ENCODE assay signal across 26 cellular contexts in the genomic region with DNA sequence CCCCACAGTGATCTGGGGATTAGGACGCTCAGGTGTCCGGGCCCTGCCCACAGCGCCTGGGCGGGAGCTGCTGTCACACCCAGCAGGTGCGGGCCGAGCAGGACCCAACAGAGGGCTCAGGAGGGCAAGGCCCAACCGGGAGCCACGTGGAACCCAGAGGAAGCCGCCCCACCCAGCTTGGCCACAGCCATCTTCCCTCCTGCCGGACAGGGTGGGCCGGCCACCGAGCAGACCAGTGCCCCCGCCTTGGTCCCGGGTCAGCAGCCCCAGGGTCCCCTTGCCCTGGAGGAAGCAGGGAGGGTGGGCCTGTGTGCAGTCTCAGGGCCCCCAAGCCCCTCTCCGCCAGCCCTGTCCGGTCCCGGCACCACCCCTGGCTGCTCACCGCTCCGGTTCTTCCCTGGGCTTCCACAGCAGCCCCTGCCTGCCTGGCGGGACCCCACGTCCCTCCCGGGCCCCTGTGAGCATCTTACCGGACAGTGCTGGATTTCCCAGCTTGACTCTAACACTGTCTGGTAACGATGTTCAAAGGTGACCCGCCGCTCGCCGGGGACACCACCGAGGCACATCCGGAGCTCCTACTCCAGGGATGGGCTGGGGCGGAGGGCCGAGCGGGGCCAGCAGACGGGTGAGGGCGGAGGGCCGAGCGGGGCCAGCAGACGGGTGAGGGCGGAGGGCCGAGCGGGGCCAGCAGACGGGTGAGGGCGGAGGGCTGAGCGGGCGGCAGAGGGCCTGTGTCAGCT. TPM values are rescaled to one million over a fixed set of nuclear protein-coding genes. Genes with fewer than 3 reads are reported as not detected.
DNase-seq lines count a peak whose midpoint lies in the region; ATAC-seq and TF ChIP-seq lines count a peak whose summit lies in the region.
"Had no signal": no experiment of that assay in that cellular context is flagged by ENCODE, and none has a peak within 500 bp of the region (broad histone marks: within the 10 kb centered on the region; RNA-seq: fewer than 3 reads in every experiment).

No MANE protein-coding gene starts in this region.

- H3K9ac ChIP-seq in BLaER1: no peak overlapping the region
- H3K9ac ChIP-seq: BLaER1 treated with 17β-estradiol and CSF1 and Interleukin-3, amounts not matched to agents 10 nM and 100 nM; KMS-11 had no signal

- H3K4me3 ChIP-seq in BLaER1 (no peak overlapping the region), right cardiac atrium (ENCODE audit: low read length) (no peak overlapping the region), psoas muscle (no peak overlapping the region)
- H3K4me3 ChIP-seq: BLaER1 treated with 17β-estradiol and CSF1 and Interleukin-3, amounts not matched to agents 10 nM and 100 nM; MG63 had no signal

- H4K20me1 ChIP-seq in BLaER1: peaks cover 13% of the 10 kb centered on the region

- no peak for ATAC-seq in right cardiac atrium
- no peak for ATAC-seq in psoas muscle
- no peak for ATAC-seq in HG03159 (IDR thresholded peaks at IDR 0.05; ENCODE audit: unreplicated experiment)
- ATAC-seq: left lobe of liver; natural killer cell treated with Interleukin-12 subunit alpha and Interleukin-12 subunit beta and Interleukin-15 and Interleukin-18, amount 100 ng/mL, for 72 hours had no signal

- H3K27ac ChIP-seq in BLaER1 (no peak overlapping the region), right cardiac atrium (ENCODE audit: low read length) (no peak overlapping the region), psoas muscle (no peak overlapping the region), RWPE1 (no peak overlapping the region)
- H3K27ac ChIP-seq: BLaER1 treated with 17β-estradiol and CSF1 and Interleukin-3, amounts not matched to agents 10 nM and 100 nM; epithelial cell of prostate; KMS-11; VCaP had no signal

- CTCF ChIA-PET in RWPE1 (lab: Yijun Ruan, JAX): no interaction called here

- peak overlapping the region; percentile 76; the same call in 1 of the 2 replicates for H3K4me2 ChIP-seq in BLaER1
- H3K4me2 ChIP-seq: KMS-11 had no signal

- DNase-seq in RPMI8226 (peak; percentile 70), right cardiac atrium (peak; percentile 12 to 48 (median 29)), psoas muscle (peak; percentile 9 to 53), RWPE1 (ENCODE audit: low spot score) (no peak), COR-L47 (lab: John Stamatoyannopoulos, UW) (no peak)
- DNase-seq: ACHN; activated CD4-positive, alpha-beta T cell treated with anti-CD3 and anti-CD28 coated beads for 4 hours; effector CD4-positive, alpha-beta T cell; immature natural killer cell; MG63; NCI-H1105; NCI-H1930; OCI-M1; SHP77 treated with DMSO at 0.1 percent for 48 hours; stimulated activated naive CD8-positive, alpha-beta T cell treated with anti-CD3 and anti-CD28 coated beads, Interleukin-15, amount 100 ng/mL, for 72 hours had no signal

- peaks cover 91% of the 10 kb centered on the region for H3K4me1 ChIP-seq in BLaER1
- no peaks in the 10 kb centered on the region for H3K4me1 ChIP-seq in right cardiac atrium (ENCODE audit: control insufficient read depth, insufficient read depth, low read length)
- peaks cover 9% of the 10 kb centered on the region for H3K4me1 ChIP-seq in psoas muscle

- H3K36me3 ChIP-seq in BLaER1 (no peaks in the 10 kb centered on the region), psoas muscle (ENCODE audit: insufficient read depth in 1 of 2, low read depth in 1 of 2) (no peaks in the 10 kb centered on the region)
- H3K36me3 ChIP-seq: BLaER1 treated with 17β-estradiol and CSF1 and Interleukin-3, amounts not matched to agents 10 nM and 100 nM; breast epithelium; MG63 had no signal

- H3K27me3 ChIP-seq in BLaER1 (peaks cover 42% of the 10 kb centered on the region), right cardiac atrium (ENCODE audit: control insufficient read depth, insufficient read depth) (no peaks in the 10 kb centered on the region), psoas muscle (ENCODE audit: insufficient read depth in 3 of 3, low read length in 2 of 3) (peaks cover 0 to 63% (median 14%) of the 10 kb centered on the region in 3 donors)
- H3K27me3 ChIP-seq: MG63 had no signal

- WGBS in right cardiac atrium: 80% methylated on average over 45 of the region's 45 CpGs
- WGBS in psoas muscle, 3 donors: 80 to 85% (median 83%) methylated on average over 29 to 45 of the region's 45 CpGs

- intact Hi-C loops in right cardiac atrium (cut with DNase I) (no loop called here), psoas muscle (cut with DNase I) (no loop called here)

- POLR2A ChIA-PET in RWPE1 (lab: Yijun Ruan, JAX; ENCODE audit: low non-redundant PET): no interaction called here

- H3K9me3 ChIP-seq in BLaER1 (no peaks in the 10 kb centered on the region), right cardiac atrium (ENCODE audit: control insufficient read depth, low read length) (no peaks in the 10 kb centered on the region), psoas muscle (no peaks in the 10 kb centered on the region)
- H3K9me3 ChIP-seq: BLaER1 treated with 17β-estradiol and CSF1 and Interleukin-3, amounts not matched to agents 10 nM and 100 nM; breast epithelium; Caco-2; MG63 had no signal

- TF ChIP-seq CTCF in psoas muscle (IDR thresholded peaks at IDR 0.05): no peak
- TF ChIP-seq CTCF in RWPE1 (conservative IDR thresholded peaks at IDR 0.05; ENCODE audit: low read depth): no peak

RNA-seq across cellular contexts. Expression of a gene that starts 6.1 kb away (rescaled TPM):
- not detected for total RNA-seq in right cardiac atrium
- 0.09 TPM for polyA plus RNA-seq in right cardiac atrium
- under 1 TPM in 1 of 4 donors, not detected in 3; 0.27 TPM for total RNA-seq in psoas muscle
- under 1 TPM; 0.03 to 0.10 (median 0.10) TPM for polyA plus RNA-seq in psoas muscle
- total RNA-seq: left lobe of liver, osteocyte had no signal

RNA-seq across cellular contexts. Expression of a gene that starts 38.8 kb away (rescaled TPM):
- under 1 TPM in 1 of 4 donors, not detected in 3; 0.38 TPM for total RNA-seq in right cardiac atrium
- polyA plus RNA-seq in right cardiac atrium: 0.14 TPM
- total RNA-seq in psoas muscle: under 1 TPM in 1 of 4 donors, not detected in 3; 0.27 TPM
- polyA plus RNA-seq in psoas muscle: under 1 TPM; 0.04 to 0.76 (median 0.13) TPM
- total RNA-seq: Caco-2, left lobe of liver, osteocyte had no signal

RNA-seq across cellular contexts. Expression of a gene that starts 46.4 kb away (rescaled TPM):
- total RNA-seq in right cardiac atrium: 1 to 10 TPM; 1.0 to 2.0 (median 1.2) TPM
- polyA plus RNA-seq in right cardiac atrium: 2.3 TPM
- 1 to 10 TPM; 1.4 to 4.6 (median 3.7) TPM for total RNA-seq in psoas muscle
- polyA plus RNA-seq in psoas muscle: 1 to 10 TPM; 1.7 to 3.8 (median 2.6) TPM
- total RNA-seq: Caco-2 had no signal

RNA-seq across cellular contexts. Expression of a gene that starts 51.7 kb away (rescaled TPM):
- total RNA-seq in right cardiac atrium (1 to 10 TPM; 4.9 to 5.6 (median 5.4) TPM), psoas muscle (1 to 10 TPM; 1.5 to 3.5 (median 2.6) TPM)
- polyA plus RNA-seq in right cardiac atrium (6.8 TPM), psoas muscle (1 to 10 TPM; 4.1 to 6.7 (median 4.3) TPM)

Comparison
In these comparisons a context has a peak if more than half of its experiments do, and no peak if none do; other contexts are left out.
1. DNase-seq: peak in RPMI8226 (single experiment), right cardiac atrium (3 of 3) and psoas muscle (2 of 2); none in RWPE1 (single experiment) and COR-L47 (single experiment).